Comparison of ENCODE assay signal across 1 cellular context in genomic region chr16:4515611-4516233, GRCh38.
TF ChIP-seq lines count a peak whose summit lies in the region.

No MANE protein-coding gene starts in this region.

TF ChIP-seq in GM23338, 12 proteins besides CTCF, POLR2A, EP300 and RAD21 (continued from another document):
- TF ChIP-seq ZNF462 (CRISPR knock-in tag; IDR thresholded peaks at IDR 0.05) (no peak), POLR2AphosphoS5 (IDR thresholded peaks at IDR 0.05; ENCODE audit: low read depth) (no peak), EZH2 (IDR thresholded peaks at IDR 0.05; ENCODE audit: low read depth, unreplicated experiment) (no peak), ZNF331 (CRISPR knock-in tag; IDR thresholded peaks at IDR 0.05; ENCODE audit: low read depth) (no peak), ZNF114 (CRISPR knock-in tag; IDR thresholded peaks at IDR 0.05) (no peak)
